In genomic region chr15:24948495-24948894, GRCh38 we compare ENCODE assay signal across 34 cellular contexts. TPM values are rescaled to one million over a fixed set of nuclear protein-coding genes. Genes with fewer than 3 reads are reported as not detected.
"Had no signal": no experiment of that assay in that cellular context is flagged by ENCODE, and none has a peak within 500 bp of the region (broad histone marks: within the 10 kb centered on the region; RNA-seq: fewer than 3 reads in every experiment).

No MANE protein-coding gene starts in this region.

- H3K27ac ChIP-seq: adrenal gland, ascending aorta, body of pancreas, brain microvascular endothelial cell, breast epithelium, cardiac muscle cell had no signal

- H3K36me3 ChIP-seq: adrenal gland, ascending aorta, brain microvascular endothelial cell, breast epithelium, cardiac muscle cell had no signal

- DNase-seq: activated effector memory CD4-positive, alpha-beta T cell treated with anti-CD3 and anti-CD28 coated beads, Interleukin-2, amount 50 U/mL, for 16 hours; activated effector memory CD4-positive, alpha-beta T cell treated with Interleukin-2 at 50 U/mL for 16 hours; activated gamma-delta T cell; activated gamma-delta T cell treated with Interleukin-2 at 50 U/mL for 16 hours; activated naive CD4-positive, alpha-beta T cell; activated naive CD4-positive, alpha-beta T cell treated with anti-CD3 and anti-CD28 coated beads for 36 hours; activated naive CD4-positive, alpha-beta T cell treated with anti-CD3 and anti-CD28 coated beads, Interleukin-2, amount 10 ng/mL, durations not matched to agents 7 days and 5 days; activated naive CD4-positive, alpha-beta T cell treated with anti-CD3 and anti-CD28 coated beads, Interleukin-2, amount 50 U/mL, for 16 hours; activated naive CD4-positive, alpha-beta T cell treated with Interleukin-2 at 50 U/mL for 16 hours; activated naive CD8-positive, alpha-beta T cell treated with anti-CD3 and anti-CD28 coated beads for 36 hours; activated naive CD8-positive, alpha-beta T cell treated with anti-CD3 and anti-CD28 coated beads, Interleukin-2, amount 10 ng/mL, durations not matched to agents 7 days and 5 days; activated naive CD8-positive, alpha-beta T cell treated with anti-CD3 and anti-CD28 coated beads, Interleukin-2, amount 50 U/mL, for 24 hours; activated T-cell treated with anti-CD3 and anti-CD28 coated beads, Interleukin-2, amount 50 U/mL, for 1 hour; activated T-cell treated with anti-CD3 and anti-CD28 coated beads, Interleukin-2, amount 50 U/mL, for 24 hours; activated T-cell treated with anti-CD3 and anti-CD28 coated beads, Interleukin-2, amount 50 U/mL, for 4 hours; activated T-cell treated with anti-CD3 and anti-CD28 coated beads, Interleukin-2, amount 50 U/mL, for 48 hours; activated T-cell treated with anti-CD3 and anti-CD28 coated beads, Interleukin-2, amount 50 U/mL, for 72 hours; adrenal gland; amniotic stem cell; amygdala; anterior cingulate cortex; aorta; body of pancreas; brain microvascular endothelial cell; caudate nucleus; central memory CD4-positive, alpha-beta T cell; cerebellar nuclear complex had no signal

- H3K9me3 ChIP-seq: adrenal gland, ascending aorta, body of pancreas, breast epithelium had no signal

- H3K4me1 ChIP-seq: adrenal gland, body of pancreas, breast epithelium had no signal

- ATAC-seq: activated naive CD4-positive, alpha-beta T cell treated with anti-CD3 and anti-CD28 coated beads, Interleukin-2, amount 50 U/mL, for 72 hours; activated naive CD8-positive, alpha-beta T cell treated with anti-CD3 and anti-CD28 coated beads, Interleukin-2, amount 50 U/mL, for 24 hours; activated T-cell treated with anti-CD3 and anti-CD28 coated beads, Interleukin-2, amount 50 U/mL, for 4 hours; activated T-cell treated with anti-CD3 and anti-CD28 coated beads, Interleukin-2, amount 50 U/mL, for 72 hours; activated T-helper 17 cell treated with anti-CD3 and anti-CD28 coated beads, Interleukin-2, amount 50 U/mL, for 72 hours; body of pancreas had no signal

- FAIRE-seq: astrocyte, bronchial epithelial cell had no signal

- H3K27me3 ChIP-seq: adrenal gland, ascending aorta, body of pancreas, brain microvascular endothelial cell, breast epithelium, cardiac muscle cell had no signal

- H3K4me3 ChIP-seq: adrenal gland, ascending aorta, body of pancreas, breast epithelium, cardiac muscle cell had no signal

RNA-seq across cellular contexts. Expression of gene SNURF, which starts 6.3 kb away (rescaled TPM):
- total RNA-seq: ascending aorta had no signal
